Comparison of ENCODE assay signal across 27 cellular contexts in the genomic region with DNA sequence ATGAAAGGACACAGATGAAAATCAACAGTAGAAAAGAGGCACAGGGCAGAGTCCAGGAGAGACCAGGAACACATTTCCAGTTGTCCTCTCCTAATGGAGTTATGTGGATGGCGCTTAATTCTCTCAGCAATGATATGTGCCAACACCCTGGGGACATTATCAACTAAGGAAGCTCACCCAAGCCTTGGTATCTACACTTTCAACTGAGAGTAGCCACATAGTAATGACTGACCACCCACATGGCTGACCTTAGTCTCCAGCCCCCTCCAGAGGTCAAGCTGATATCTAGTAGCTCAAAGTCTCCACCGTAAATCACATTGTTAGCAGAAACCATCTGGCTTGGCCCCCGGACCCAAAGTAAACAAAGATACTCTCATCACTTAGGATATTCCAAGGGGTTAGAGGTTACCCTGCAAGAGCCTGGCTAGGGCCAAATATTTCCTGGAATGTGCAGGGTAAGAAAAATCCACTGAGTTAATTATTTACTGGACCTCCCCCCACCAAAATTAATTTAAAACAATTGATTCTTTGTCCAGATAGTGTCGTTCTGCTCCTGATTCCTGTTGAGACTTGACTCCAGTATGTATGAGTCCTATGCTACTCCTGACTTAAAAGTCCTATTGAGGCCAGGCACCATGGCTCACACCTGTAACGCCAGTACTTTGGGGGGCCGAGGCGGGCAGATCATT. TPM values are rescaled to one million over a fixed set of nuclear protein-coding genes. Genes with fewer than 3 reads are reported as not detected.
"Had no signal": no experiment of that assay in that cellular context is flagged by ENCODE, and none has a peak within 500 bp of the region (broad histone marks: within the 10 kb centered on the region; RNA-seq: fewer than 3 reads in every experiment).

No MANE protein-coding gene starts in this region.

- H3K9me3 ChIP-seq: adrenal gland, gastroesophageal sphincter, pancreas had no signal

- H3K9me3 Mint-ChIP-seq: activated naive CD4-positive, alpha-beta T cell treated with anti-CD3 and anti-CD28 coated beads, Interleukin-2, amount 50 U/mL, for 24 hours; immature natural killer cell had no signal

- ATAC-seq: activated CD4-positive, CD25-positive, alpha-beta regulatory T cell treated with anti-CD3 and anti-CD28 coated beads, Interleukin-2, amount 50 U/mL, for 24 hours; gastroesophageal sphincter; heart right ventricle; naive thymus-derived CD8-positive, alpha-beta T cell; pancreas had no signal

- H3K36me3 ChIP-seq: adrenal gland, gastroesophageal sphincter, heart right ventricle, pancreas had no signal

- H3K4me3 Mint-ChIP-seq: activated naive CD4-positive, alpha-beta T cell treated with anti-CD3 and anti-CD28 coated beads, Interleukin-2, amount 50 U/mL, for 24 hours; immature natural killer cell; naive thymus-derived CD8-positive, alpha-beta T cell; T-helper 2 cell treated with Interferon-gamma antibody and Interleukin-4, amounts not matched to agents 5 μg/mL and 100 μg/mL, for 36 hours had no signal

- H3K27me3 ChIP-seq: adrenal gland, gastroesophageal sphincter, heart right ventricle, pancreas had no signal

- H3K36me3 Mint-ChIP-seq: activated naive CD4-positive, alpha-beta T cell treated with anti-CD3 and anti-CD28 coated beads, Interleukin-2, amount 50 U/mL, for 24 hours; immature natural killer cell had no signal

- H3K27ac ChIP-seq: adrenal gland, gastroesophageal sphincter, heart right ventricle, pancreas had no signal

- H3K27me3 Mint-ChIP-seq: activated naive CD4-positive, alpha-beta T cell treated with anti-CD3 and anti-CD28 coated beads, Interleukin-2, amount 50 U/mL, for 24 hours had no signal

- H3K4me3 ChIP-seq: adrenal gland, gastroesophageal sphincter, heart right ventricle, pancreas had no signal

- H3K27ac Mint-ChIP-seq: activated naive CD4-positive, alpha-beta T cell treated with anti-CD3 and anti-CD28 coated beads, Interleukin-2, amount 50 U/mL, for 24 hours; immature natural killer cell; naive thymus-derived CD8-positive, alpha-beta T cell; T-helper 2 cell treated with Interferon-gamma antibody and Interleukin-4, amounts not matched to agents 5 μg/mL and 100 μg/mL, for 36 hours had no signal

- FAIRE-seq: astrocyte, bronchial epithelial cell, pancreas had no signal

- DNase-seq: activated CD4-positive, alpha-beta T cell treated with anti-CD3 and anti-CD28 coated beads, Interleukin-2, amount 50 U/mL, for 1 hour; activated CD8-positive, alpha-beta memory T cell treated with anti-CD3 and anti-CD28 coated beads, Interleukin-2, amount 50 U/mL, for 4 hours; activated gamma-delta T cell; activated T-cell treated with anti-CD3 and anti-CD28 coated beads, Interleukin-2, amount 50 U/mL, for 48 hours; adrenal gland; cerebellar nuclear complex; cortex of kidney; heart right ventricle; immature natural killer cell; kidney glomerular epithelial cell; naive thymus-derived CD8-positive, alpha-beta T cell; pancreas; stimulated activated CD4-positive, alpha-beta T cell treated with anti-CD3 and anti-CD28 coated beads, Interleukin-12 subunit alpha, Interleukin-12 subunit beta, amount 100 ng/mL, for 4 hours; stimulated activated CD4-positive, alpha-beta T cell treated with anti-CD3 and anti-CD28 coated beads, Interleukin-1b, Interleukin-23, amount 100 ng/mL, for 48 hours; stimulated activated CD8-positive, alpha-beta memory T cell treated with anti-CD3 and anti-CD28 coated beads, Interleukin-4, amount 100 ng/mL, for 48 hours; stimulated activated naive CD4-positive, alpha-beta T cell; SW 1271 had no signal

RNA-seq across cellular contexts. Expression of gene GABRR3, which starts 24.8 kb away (rescaled TPM):
- total RNA-seq: astrocyte; bronchial epithelial cell; gastroesophageal sphincter; heart right ventricle; lower leg skin; mesenteric fat pad; naive thymus-derived CD8-positive, alpha-beta T cell; pancreas; pulmonary artery endothelial cell had no signal
- polyA plus RNA-seq: adrenal gland; esophagus; heart right ventricle; immature natural killer cell; naive thymus-derived CD8-positive, alpha-beta T cell had no signal
